Comparison of ENCODE assay signal across 1 cellular context in genomic region chr2:113799375-113799774, GRCh38.
TF ChIP-seq lines count a peak whose summit lies in the region.

No MANE protein-coding gene starts in this region.

TF ChIP-seq in SK-N-SH treated with all-trans-retinoic acid at 6 μM for 48 hours, 23 proteins besides CTCF, POLR2A, EP300 and RAD21 (continued from another document):
- TF ChIP-seq CREB5 (CRISPR knock-in tag; IDR thresholded peaks at IDR 0.05; ENCODE audit: low read depth) = no peak
- TF ChIP-seq PPARA (CRISPR knock-in tag; IDR thresholded peaks at IDR 0.05; ENCODE audit: borderline replicate concordance) = no peak
- no peak for TF ChIP-seq POU6F1 (CRISPR knock-in tag; IDR thresholded peaks at IDR 0.05; ENCODE audit: borderline replicate concordance, low read depth)
- no peak for TF ChIP-seq ESRRG (CRISPR knock-in tag; IDR thresholded peaks at IDR 0.05)
- TF ChIP-seq ZC3H10 (CRISPR knock-in tag; IDR thresholded peaks at IDR 0.05) = no peak
- no peak for TF ChIP-seq RARB (CRISPR knock-in tag; IDR thresholded peaks at IDR 0.05)
- no peak for TF ChIP-seq CSRNP3 (CRISPR knock-in tag; IDR thresholded peaks at IDR 0.05)
- no peak for TF ChIP-seq OSR1 (CRISPR knock-in tag; IDR thresholded peaks at IDR 0.05)
- TF ChIP-seq CSDC2 (CRISPR knock-in tag; IDR thresholded peaks at IDR 0.05) = no peak
- no peak for TF ChIP-seq ZNF70 (CRISPR knock-in tag; IDR thresholded peaks at IDR 0.05)
